ENCODE assay signal across 8 cellular contexts in genomic region chr10:48306870-48307531, GRCh38. TPM values are rescaled to one million over a fixed set of nuclear protein-coding genes. Genes with fewer than 3 reads are reported as not detected.
DNase-seq lines count a peak whose midpoint lies in the region; ATAC-seq, FAIRE-seq and TF ChIP-seq lines count a peak whose summit lies in the region.

No MANE protein-coding gene starts in this region.

- POLR2A ChIA-PET in K562 (lab: Yijun Ruan, JAX) = interaction anchor here (2.8 kb wide), 1 partner anchor 10 kb away, joined by 15 read pairs; no protein-coding TSS in a partner anchor

- H3K27ac ChIP-seq in K562 (ENCODE audit: extremely low read depth, low read depth, low read length) = peak overlapping the region; percentile 90

- intact Hi-C loops in K562 (cut with micrococcal nuclease) = loop anchor here (2.0 to 5.0 kb wide), 3 partner anchors 50 to 200 kb away; no protein-coding TSS in a partner anchor

- H2AFZ ChIP-seq in K562 (ENCODE audit: low read depth, low read length) = peak overlapping the region; percentile 82

- peaks cover 4% of the 10 kb centered on the region; the same call in 1 of the 2 replicates for H3K9me3 ChIP-seq in K562 (replicated peaks; ENCODE audit: control insufficient read depth, insufficient read depth, low read depth, low read length)

- no peaks in the 10 kb centered on the region; a peak in 1 of 5 replicates for H3K27me3 ChIP-seq in K562 (ENCODE audit: control insufficient read depth in 2 of 2, insufficient read depth in 2 of 2, low read length in 2 of 2)

- CTCF ChIA-PET in K562 (lab: Yijun Ruan, JAX; ENCODE audit: low intra/inter-chr PET ratio) = no interaction called here

- H3K4me3 ChIP-seq in K562 = peak overlapping the region; percentile 81

- no peaks in the 10 kb centered on the region for H3K9me1 ChIP-seq in K562 (ENCODE audit: control insufficient read depth, insufficient read depth, low read length)

- no peak for TF ChIP-seq CTCF in K562 (IDR thresholded peaks at IDR 0.05 in 2 of 3, conservative IDR thresholded peaks at IDR 0.05 in 1 of 3; ENCODE audit: insufficient read depth in 2 of 3, low read depth in 1 of 3, low read length in 3 of 3)

- no peak for TF ChIP-seq RAD21 in K562 (CRISPR knock-in tag; conservative IDR thresholded peaks at IDR 0.05 in 1 of 2, IDR thresholded peaks at IDR 0.05 in 1 of 2)

- H4K20me1 ChIP-seq in K562 (replicated peaks; ENCODE audit: control insufficient read depth, insufficient read depth, low read length) = peaks cover 19% of the 10 kb centered on the region; the same call in 1 of the 2 replicates

- in situ Hi-C loops in K562 (cut with MboI) = no loop called here

- WGBS in K562 (ENCODE audit: insufficient coverage, low coverage, missing lambda C conversion rate) = under 1% methylated on average over 58 of the region's 66 CpGs

- no TSS peak for BruUV-seq in K562 (replicated peaks; lab: Mats Ljungman, UMichigan)

- no peak for TF ChIP-seq EP300 in K562 (IDR thresholded peaks at IDR 0.05; ENCODE audit: low read length)

- peaks cover 9 to 19% of the 10 kb centered on the region in 2 experiments for H3K4me1 ChIP-seq in K562 (replicated peaks in 1 of 2; ENCODE audit: control insufficient read depth in 2 of 2, insufficient read depth in 2 of 2, low read length in 2 of 2)

- ATAC-seq in GM19467 (IDR thresholded peaks at IDR 0.05; ENCODE audit: unreplicated experiment) (peak; percentile 35), HG03575 (IDR thresholded peaks at IDR 0.05; ENCODE audit: extremely low read depth, insufficient number of reproducible peaks, low FRiP score, unreplicated experiment) (peak; percentile 16), K562 (peak; percentile 81)

- no peak for TF ChIP-seq POLR2A in K562 (conservative IDR thresholded peaks at IDR 0.05)

- peak overlapping the region; percentile 77 to 95 for H3K9ac ChIP-seq in K562 (ENCODE audit: insufficient read depth in 1 of 2, low read depth in 2 of 2, low read length in 2 of 2)

- peak; percentile 93 for DNase-seq in D341Med (ENCODE audit: low spot score)
- peak; percentile 39 for DNase-seq in SW480 (ENCODE audit: low spot score)
- DNase-seq in K562 (ENCODE audit: extremely low read depth in 1 of 4, low spot score in 3 of 4) = peak; percentile 78 to 94 (median 90)
- peak; percentile 72 for DNase-seq in iPS-NIHi7 (ENCODE audit: extremely low spot score)
- peak; percentile 8 to 42 (median 17) for DNase-seq in stimulated activated CD4-positive, alpha-beta T cell treated with anti-CD3 and anti-CD28 coated beads, Interleukin-12 subunit alpha, Interleukin-12 subunit beta, amount 100 ng/mL, for 48 hours (ENCODE audit: low read depth in 2 of 3, low spot score in 1 of 3)
- DNase-seq in superior temporal gyrus (ENCODE audit: extremely low spot score) = no peak

- no peak for FAIRE-seq in K562 (lab: Jason Lieb, UNC)

- peaks cover 52% of the 10 kb centered on the region for H3K79me2 ChIP-seq in K562 (ENCODE audit: control insufficient read depth, insufficient read depth, low read length)

- peaks cover 16% of the 10 kb centered on the region; the same call in 2 of the 3 replicates for H3K36me3 ChIP-seq in K562 (ENCODE audit: control insufficient read depth, insufficient read depth, low read length)

- peak overlapping the region; percentile 88 for H3K4me2 ChIP-seq in K562 (ENCODE audit: insufficient read depth, low read length)

TF ChIP-seq in K562, 482 proteins besides CTCF, POLR2A, EP300 and RAD21 (continues in another document):
- TF ChIP-seq ZNF140 (CRISPR knock-in tag; IDR thresholded peaks at IDR 0.05) (no peak), NR2C1 (IDR thresholded peaks at IDR 0.05) (no peak), NR2C1 (tag; IDR thresholded peaks at IDR 0.05) (0 out of 2 replicates have a peak, but pooled peaks have one; percentile 14), PYGO2 (tag; IDR thresholded peaks at IDR 0.05) (no peak), BCL6 (CRISPR knock-in tag; IDR thresholded peaks at IDR 0.05) (no peak), ZFP36 (IDR thresholded peaks at IDR 0.05; ENCODE audit: low read depth, low read length, partially characterized antibody) (no peak), NCOA1 (IDR thresholded peaks at IDR 0.05; ENCODE audit: low read depth) (no peak), MED1 (CRISPR knock-in tag; IDR thresholded peaks at IDR 0.05; ENCODE audit: borderline replicate concordance) (no peak), OTX1 (CRISPR knock-in tag; IDR thresholded peaks at IDR 0.05) (no peak), CBX8 (IDR thresholded peaks at IDR 0.05; ENCODE audit: borderline replicate concordance, extremely low read depth, low read depth, low read length, poor library complexity, severe bottlenecking) (no peak), IRF2 (CRISPR knock-in tag; IDR thresholded peaks at IDR 0.05) (no peak), EZH2 (IDR thresholded peaks at IDR 0.05; ENCODE audit: borderline replicate concordance, low read depth, low read length) (no peak), NELFE (IDR thresholded peaks at IDR 0.05; ENCODE audit: insufficient read depth, insufficient read length) (no peak), SMARCA5 (IDR thresholded peaks at IDR 0.05) (no peak), CHD2 (IDR thresholded peaks at IDR 0.05; ENCODE audit: low read depth, low read length) (0 out of 2 replicates have a peak, but pooled peaks have one; percentile 22), NRF1 (conservative IDR thresholded peaks at IDR 0.05 in 1 of 2, IDR thresholded peaks at IDR 0.05 in 1 of 2) (no peak), MIER1 (IDR thresholded peaks at IDR 0.05; ENCODE audit: low read depth) (no peak), LCOR (CRISPR knock-in tag; IDR thresholded peaks at IDR 0.05) (no peak), GTF2F1 (IDR thresholded peaks at IDR 0.05; ENCODE audit: low read depth, low read length) (no peak), ZNF583 (CRISPR knock-in tag; IDR thresholded peaks at IDR 0.05) (0 out of 2 replicates have a peak, but pooled peaks have one; percentile 53)
- TF ChIP-seq, protein P1, sequence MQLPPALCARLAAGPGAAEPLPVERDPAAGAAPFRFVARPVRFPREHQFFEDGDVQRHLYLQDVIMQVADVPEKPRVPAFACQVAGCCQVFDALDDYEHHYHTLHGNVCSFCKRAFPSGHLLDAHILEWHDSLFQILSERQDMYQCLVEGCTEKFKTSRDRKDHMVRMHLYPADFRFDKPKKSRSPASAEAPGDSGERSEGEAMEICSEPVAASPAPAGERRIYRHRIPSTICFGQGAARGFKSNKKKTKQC (CRISPR knock-in tag; IDR thresholded peaks at IDR 0.05) = peak; percentile 29; the same call in 1 of the 2 replicates
- TF ChIP-seq, protein P2, sequence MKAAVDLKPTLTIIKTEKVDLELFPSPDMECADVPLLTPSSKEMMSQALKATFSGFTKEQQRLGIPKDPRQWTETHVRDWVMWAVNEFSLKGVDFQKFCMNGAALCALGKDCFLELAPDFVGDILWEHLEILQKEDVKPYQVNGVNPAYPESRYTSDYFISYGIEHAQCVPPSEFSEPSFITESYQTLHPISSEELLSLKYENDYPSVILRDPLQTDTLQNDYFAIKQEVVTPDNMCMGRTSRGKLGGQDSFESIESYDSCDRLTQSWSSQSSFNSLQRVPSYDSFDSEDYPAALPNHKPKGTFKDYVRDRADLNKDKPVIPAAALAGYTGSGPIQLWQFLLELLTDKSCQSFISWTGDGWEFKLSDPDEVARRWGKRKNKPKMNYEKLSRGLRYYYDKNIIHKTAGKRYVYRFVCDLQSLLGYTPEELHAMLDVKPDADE (conservative IDR thresholded peaks at IDR 0.05; ENCODE audit: control insufficient read depth, low read depth, low read length) = no peak

RNA-seq across cellular contexts. Expression of gene MAPK8, which starts 0.5 kb away (rescaled TPM):
- total RNA-seq in K562 (2011; cell fraction: chromatin; rRNA removed; ENCODE audit: low replicate concordance) = 97.6 and 205 TPM in 2 replicates
- 32.9 and 40.0 TPM in 2 replicates for total RNA-seq in K562 (2011; cell fraction: nucleolus; rRNA removed)
- 81.8 and 108 TPM in 2 replicates for total RNA-seq in K562 (2011; cell fraction: nucleoplasm; rRNA removed)
- total RNA-seq in K562 (2014; rRNA removed) (40.1 and 44.7 TPM in 2 replicates), K562 (2014; rRNA removed; fragmentation: Illumina TruSeq; extraction: Trizol) (72.9 and 92.4 TPM in 2 replicates), K562 (2015; rRNA removed; fragmentation: Illumina TruSeq; extraction: Trizol) (60.2 and 63.8 TPM in 2 replicates), K562 (2021) (68.3 and 72.4 TPM in 2 replicates)
- polyA plus RNA-seq in K562 (2011; rRNA removed) (110 and 159 TPM in 2 replicates), K562 (2014; fragmentation: Illumina TruSeq; extraction: Trizol) (91.0 and 93.4 TPM in 2 replicates), K562 (2014; fragmentation: Nextera tagmentation; extraction: Ambion mirVana) (1 to 10 TPM; 6.4 to 6.8 TPM), K562 (2014; rRNA removed) (65.5 and 71.0 TPM in 2 replicates)
- polyA plus RNA-seq in K562 (2011; cell fraction: cytosol; rRNA removed) = 32.6 and 54.1 TPM in 2 replicates
- polyA plus RNA-seq in K562 (2011; cell fraction: nucleus; rRNA removed) = 60.4 and 79.1 TPM in 2 replicates
- 43.5 and 52.0 TPM in 2 replicates for polyA plus RNA-seq in K562 (2012)
- polyA minus RNA-seq in K562 (2011; rRNA and poly(A)+ RNA removed) = 127 and 194 TPM in 2 replicates
- polyA minus RNA-seq in K562 (2011; cell fraction: cytosol; rRNA and poly(A)+ RNA removed) = 45.0 and 46.1 TPM in 2 replicates
- 58.6 and 104 TPM in 2 replicates for polyA minus RNA-seq in K562 (2011; cell fraction: nucleus; rRNA and poly(A)+ RNA removed)

RNA-seq across cellular contexts. Expression of gene FRMPD2, which starts 32.5 kb away (rescaled TPM):
- total RNA-seq in K562 (2011; cell fraction: chromatin; rRNA removed; ENCODE audit: low replicate concordance) = 5.3 and 8.2 TPM in 2 replicates
- 2.5 and 2.8 TPM in 2 replicates for total RNA-seq in K562 (2011; cell fraction: nucleolus; rRNA removed)
- total RNA-seq in K562 (2011; cell fraction: nucleoplasm; rRNA removed) = 1.8 and 5.3 TPM in 2 replicates
- total RNA-seq in K562 (2014; rRNA removed) = 0.24 and 0.27 TPM in 2 replicates
- 0.51 and 0.73 TPM in 2 replicates for total RNA-seq in K562 (2014; rRNA removed; fragmentation: Illumina TruSeq; extraction: Trizol)
- total RNA-seq in K562 (2015; rRNA removed; fragmentation: Illumina TruSeq; extraction: Trizol) = 0.23 and 0.33 TPM in 2 replicates
- 0.38 and 0.44 TPM in 2 replicates for total RNA-seq in K562 (2021)
- polyA plus RNA-seq in K562 (2011; rRNA removed) = 0.95 and 1.8 TPM in 2 replicates
- polyA plus RNA-seq in K562 (2011; cell fraction: cytosol; rRNA removed) = 0.16 and 0.50 TPM in 2 replicates
- 3.3 and 3.8 TPM in 2 replicates for polyA plus RNA-seq in K562 (2011; cell fraction: nucleus; rRNA removed)
- 0.55 and 1.3 TPM in 2 replicates for polyA plus RNA-seq in K562 (2012)
- 0.48 and 0.54 TPM in 2 replicates for polyA plus RNA-seq in K562 (2014; fragmentation: Illumina TruSeq; extraction: Trizol)
- under 1 TPM; 0.14 to 0.15 TPM for polyA plus RNA-seq in K562 (2014; fragmentation: Nextera tagmentation; extraction: Ambion mirVana)
- 0.12 and 0.19 TPM in 2 replicates for polyA plus RNA-seq in K562 (2014; rRNA removed)
- 0.21 and 0.72 TPM in 2 replicates for polyA minus RNA-seq in K562 (2011; rRNA and poly(A)+ RNA removed)
- not detected in 2 replicates for polyA minus RNA-seq in K562 (2011; cell fraction: cytosol; rRNA and poly(A)+ RNA removed)
- 1.3 and 1.7 TPM in 2 replicates for polyA minus RNA-seq in K562 (2011; cell fraction: nucleus; rRNA and poly(A)+ RNA removed)

Comparison
In these comparisons a context has a peak if more than half of its experiments do, and no peak if none do; other contexts are left out.
1. ATAC-seq: peak in every context shown above with its lines; median percentile 81 in K562; 35 in GM19467; 16 in HG03575.